In the genomic region with DNA sequence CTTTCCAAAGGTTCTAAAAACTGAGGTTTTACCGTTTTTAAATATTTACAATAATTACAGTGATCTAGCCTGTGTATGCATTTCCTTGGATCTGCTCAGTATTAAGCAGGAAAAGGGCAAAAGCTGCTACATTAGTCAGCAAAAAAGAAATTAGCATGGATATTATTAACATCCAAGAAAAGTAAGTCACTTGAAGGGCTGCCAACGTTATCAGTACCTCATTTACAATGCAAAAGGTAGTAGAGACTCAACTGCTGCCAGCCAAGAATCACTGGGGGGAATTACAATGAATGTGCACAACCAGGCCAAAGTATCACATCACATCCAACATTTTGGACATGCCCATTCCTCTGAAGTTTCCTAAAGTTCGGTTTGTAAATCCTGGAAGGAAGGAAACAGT, we compare ENCODE assay signal across 8 cellular contexts. TPM values are rescaled to one million over a fixed set of nuclear protein-coding genes. Genes with fewer than 3 reads are reported as not detected.
DNase-seq lines count a peak whose midpoint lies in the region; ATAC-seq, FAIRE-seq and TF ChIP-seq lines count a peak whose summit lies in the region.

No MANE protein-coding gene starts in this region.

- TF ChIP-seq CTCF in bronchial epithelial cell (IDR thresholded peaks at IDR 0.05; ENCODE audit: insufficient read depth, low read length, severe bottlenecking): no peak
- TF ChIP-seq CTCF in lower leg skin (IDR thresholded peaks at IDR 0.05): no peak
- TF ChIP-seq CTCF in transverse colon (IDR thresholded peaks at IDR 0.05): no peak

- CTCF ChIA-PET in activated naive CD4-positive, alpha-beta T cell treated with anti-CD3 and anti-CD28 coated beads for 36 hours (lab: Charles Lee): interaction anchor here (1.3 kb wide), 1 partner anchor 13 kb away, joined by 3 read pairs; no protein-coding TSS in a partner anchor

- no peaks in the 10 kb centered on the region for H3K9me3 ChIP-seq in transverse colon

- H3K36me3 Mint-ChIP-seq in activated naive CD4-positive, alpha-beta T cell treated with anti-CD3 and anti-CD28 coated beads for 36 hours (ENCODE audit: low read depth): no peaks in the 10 kb centered on the region
- H3K36me3 Mint-ChIP-seq in stimulated activated effector memory CD8-positive, alpha-beta T cell treated with anti-CD3 and anti-CD28 coated beads, Interleukin-12 subunit alpha, Interleukin-12 subunit beta, amount 100 ng/mL, for 72 hours: no peaks in the 10 kb centered on the region

- H3K4me1 ChIP-seq in transverse colon: peaks cover 10 to 82% (median 70%) of the 10 kb centered on the region in 4 donors

- TF ChIP-seq EP300 in transverse colon (IDR thresholded peaks at IDR 0.05; ENCODE audit: low read depth): no peak

- peak overlapping the region; percentile 96 to 99 (median 98) for H3K27ac ChIP-seq in transverse colon

- no peak for ATAC-seq in HG02678 (IDR thresholded peaks at IDR 0.05; ENCODE audit: unreplicated experiment)
- no peak for ATAC-seq in stimulated activated effector memory CD8-positive, alpha-beta T cell treated with anti-CD3 and anti-CD28 coated beads, Interleukin-12 subunit alpha, Interleukin-12 subunit beta, amount 100 ng/mL, for 72 hours

- 5 to 7% methylated on average over 3 of the region's 3 CpGs for WGBS in lower leg skin, 2 donors
- WGBS in transverse colon (ENCODE audit: low coverage in 1 of 2), 2 donors: 9 to 17% methylated on average over 3 of the region's 3 CpGs

- no peaks in the 10 kb centered on the region for H3K9me3 Mint-ChIP-seq in activated naive CD4-positive, alpha-beta T cell treated with anti-CD3 and anti-CD28 coated beads for 36 hours
- no peaks in the 10 kb centered on the region for H3K9me3 Mint-ChIP-seq in stimulated activated effector memory CD8-positive, alpha-beta T cell treated with anti-CD3 and anti-CD28 coated beads, Interleukin-12 subunit alpha, Interleukin-12 subunit beta, amount 100 ng/mL, for 72 hours

- in situ Hi-C loops in transverse colon (cut with MboI; ENCODE audit: low pct_ligation_motif_present in 1 of 4, low pct_unique_long_range_greater_than_20kb in 1 of 4, low sequenced_read_pairs in 3 of 4): loop anchor here in 1 of 4 donors (25.0 kb wide), 1 partner anchor 112 kb away; no protein-coding TSS in a partner anchor

- TF ChIP-seq POLR2A in lower leg skin (IDR thresholded peaks at IDR 0.05): no peak
- no peak for TF ChIP-seq POLR2A in transverse colon (IDR thresholded peaks at IDR 0.05)

- peaks cover 15% of the 10 kb centered on the region for H3K27me3 Mint-ChIP-seq in activated naive CD4-positive, alpha-beta T cell treated with anti-CD3 and anti-CD28 coated beads for 36 hours (ENCODE audit: low read depth)

- no peak for DNase-seq in activated naive CD4-positive, alpha-beta T cell treated with anti-CD3 and anti-CD28 coated beads for 36 hours
- DNase-seq in activated naive CD4-positive, alpha-beta T cell treated with anti-CD3 and anti-CD28 coated beads, Interleukin-2, amount 50 U/mL, for 16 hours: no peak
- DNase-seq in bronchial epithelial cell (ENCODE audit: low read depth) (peak; percentile 42), lower leg skin (ENCODE audit: low spot score in 2 of 2) (no peak), transverse colon (no peak), NAMALWA (ENCODE audit: low spot score) (no peak)
- DNase-seq in stimulated activated effector memory CD8-positive, alpha-beta T cell treated with anti-CD3 and anti-CD28 coated beads, Interleukin-12 subunit alpha, Interleukin-12 subunit beta, amount 100 ng/mL, for 72 hours (ENCODE audit: low spot score in 2 of 2): no peak

- FAIRE-seq in bronchial epithelial cell (lab: Jason Lieb, UNC): no peak

- no peaks in the 10 kb centered on the region for H3K27me3 ChIP-seq in bronchial epithelial cell (ENCODE audit: control insufficient read depth, insufficient read depth, low read length)
- no peaks in the 10 kb centered on the region for H3K27me3 ChIP-seq in transverse colon

- H3K36me3 ChIP-seq in bronchial epithelial cell (ENCODE audit: control insufficient read depth, insufficient read depth, low read length) (no peaks in the 10 kb centered on the region), transverse colon (no peaks in the 10 kb centered on the region)

- intact Hi-C loops in activated naive CD4-positive, alpha-beta T cell treated with anti-CD3 and anti-CD28 coated beads for 36 hours (cut with micrococcal nuclease): no loop called here
- intact Hi-C loops in lower leg skin (cut with DNase I; ENCODE audit: low total_unique reads) (loop anchor here (10.0 kb wide), 1 partner anchor 70 kb away; no protein-coding TSS in a partner anchor), transverse colon (cut with DNase I; ENCODE audit: low total_unique reads) (no loop called here)

- H3K27ac Mint-ChIP-seq in activated naive CD4-positive, alpha-beta T cell treated with anti-CD3 and anti-CD28 coated beads for 36 hours: no peak overlapping the region
- H3K27ac Mint-ChIP-seq in stimulated activated effector memory CD8-positive, alpha-beta T cell treated with anti-CD3 and anti-CD28 coated beads, Interleukin-12 subunit alpha, Interleukin-12 subunit beta, amount 100 ng/mL, for 72 hours: no peak overlapping the region

- H3K4me3 Mint-ChIP-seq in activated naive CD4-positive, alpha-beta T cell treated with anti-CD3 and anti-CD28 coated beads for 36 hours: peak overlapping the region; percentile 7
- H3K4me3 Mint-ChIP-seq in stimulated activated effector memory CD8-positive, alpha-beta T cell treated with anti-CD3 and anti-CD28 coated beads, Interleukin-12 subunit alpha, Interleukin-12 subunit beta, amount 100 ng/mL, for 72 hours: no peak overlapping the region

- peaks cover 21% of the 10 kb centered on the region for H3K4me1 Mint-ChIP-seq in activated naive CD4-positive, alpha-beta T cell treated with anti-CD3 and anti-CD28 coated beads for 36 hours (ENCODE audit: low read depth)
- peaks cover 21% of the 10 kb centered on the region for H3K4me1 Mint-ChIP-seq in stimulated activated effector memory CD8-positive, alpha-beta T cell treated with anti-CD3 and anti-CD28 coated beads, Interleukin-12 subunit alpha, Interleukin-12 subunit beta, amount 100 ng/mL, for 72 hours

- H3K4me3 ChIP-seq in bronchial epithelial cell (ENCODE audit: low read depth, low read length) (peak overlapping the region; percentile 83), lower leg skin (ENCODE audit: low read depth, poor library complexity, severe bottlenecking) (peak overlapping the region; percentile 73), transverse colon (peak overlapping the region; percentile 4 to 89 (median 83))

RNA-seq across cellular contexts. Expression of gene CNN3, which starts 1.9 kb away (rescaled TPM):
- total RNA-seq in activated naive CD4-positive, alpha-beta T cell treated with anti-CD3 and anti-CD28 coated beads for 36 hours: 10 to 100 TPM; 10.0 to 10.6 TPM
- 33.4 and 55.4 TPM in 2 replicates for total RNA-seq in bronchial epithelial cell
- 10 to 100 TPM; 30.7 to 94.3 (median 47.8) TPM for total RNA-seq in lower leg skin
- total RNA-seq in transverse colon: 10 to 100 TPM; 22.4 to 96.2 (median 59.7) TPM
